ENCODE assay signal across 20 cellular contexts in genomic region chr7:157124655-157125054, GRCh38. TPM values are rescaled to one million over a fixed set of nuclear protein-coding genes. Genes with fewer than 3 reads are reported as not detected.
DNase-seq lines count a peak whose midpoint lies in the region; ATAC-seq and TF ChIP-seq lines count a peak whose summit lies in the region.
"Had no signal": no experiment of that assay in that cellular context is flagged by ENCODE, and none has a peak within 500 bp of the region (broad histone marks: within the 10 kb centered on the region; RNA-seq: fewer than 3 reads in every experiment).

No MANE protein-coding gene starts in this region.

- H3K27me3 ChIP-seq in fibroblast of lung (ENCODE audit: control insufficient read depth, insufficient read depth, low read length), result no peaks in the 10 kb centered on the region
- H3K27me3 ChIP-seq: MG63 had no signal

- H3K9me3 Mint-ChIP-seq in activated T-helper 1 cell treated with anti-CD3 and anti-CD28 coated beads, Interleukin-12 subunit alpha, Interleukin-12 subunit beta, Interleukin-2, Interleukin-4 antibody, amounts not matched to agents 30 ng/mL and 10 ng/mL and 1 ng/mL, durations not matched to agents 14 hours and 24 hours and 36 hours, result no peaks in the 10 kb centered on the region
- H3K9me3 Mint-ChIP-seq: T-helper 2 cell treated with Interferon-gamma antibody and Interleukin-4, amounts not matched to agents 5 μg/mL and 100 μg/mL, for 36 hours had no signal

- no peak for TF ChIP-seq CTCF in fibroblast of lung (conservative IDR thresholded peaks at IDR 0.05 in 1 of 2, IDR thresholded peaks at IDR 0.05 in 1 of 2; ENCODE audit: low read depth in 1 of 2, low read length in 2 of 2)

- DNase-seq in Daoy (ENCODE audit: low read depth) (peak; percentile 32), RKO (ENCODE audit: low spot score) (peak; percentile 32), fibroblast of lung (ENCODE audit: low read depth in 2 of 2) (peak in 1 of 2 donors; percentile 58), NCI-H69 (lab: John Stamatoyannopoulos, UW) (no peak), cortex of kidney (lab: John Stamatoyannopoulos, UW) (no peak)
- no peak for DNase-seq in activated T-helper 1 cell treated with anti-CD3 and anti-CD28 coated beads, Interleukin-12 subunit alpha, Interleukin-12 subunit beta, Interleukin-2, Interleukin-4 antibody, amounts not matched to agents 30 ng/mL and 10 ng/mL and 1 ng/mL, durations not matched to agents 14 hours and 24 hours and 36 hours (ENCODE audit: low spot score)
- DNase-seq: DMS53, Kasumi-1, MG63, NCI-H1105 treated with DMSO at 0.1 percent for 48 hours, NCI-H146, NCI-H1930, NCI-H2107, NCI-H446 treated with DMSO at 0.1 percent for 48 hours, SHP77 treated with DMSO at 0.1 percent for 48 hours, T-helper 1 cell had no signal

- no peak overlapping the region for H3K27ac Mint-ChIP-seq in activated T-helper 1 cell treated with anti-CD3 and anti-CD28 coated beads, Interleukin-12 subunit alpha, Interleukin-12 subunit beta, Interleukin-2, Interleukin-4 antibody, amounts not matched to agents 30 ng/mL and 10 ng/mL and 1 ng/mL, durations not matched to agents 14 hours and 24 hours and 36 hours
- H3K27ac Mint-ChIP-seq: T-helper 2 cell treated with Interferon-gamma antibody and Interleukin-4, amounts not matched to agents 5 μg/mL and 100 μg/mL, for 36 hours had no signal

- H3K4me3 Mint-ChIP-seq in activated T-helper 1 cell treated with anti-CD3 and anti-CD28 coated beads, Interleukin-12 subunit alpha, Interleukin-12 subunit beta, Interleukin-2, Interleukin-4 antibody, amounts not matched to agents 30 ng/mL and 10 ng/mL and 1 ng/mL, durations not matched to agents 14 hours and 24 hours and 36 hours, result no peak overlapping the region
- H3K4me3 Mint-ChIP-seq: T-helper 2 cell treated with Interferon-gamma antibody and Interleukin-4, amounts not matched to agents 5 μg/mL and 100 μg/mL, for 36 hours had no signal

- no peak overlapping the region for H3K27ac ChIP-seq in fibroblast of lung (ENCODE audit: insufficient read depth, low read length)
- H3K27ac ChIP-seq: A549 had no signal

- no peaks in the 10 kb centered on the region for H4K20me1 ChIP-seq in fibroblast of lung (ENCODE audit: control insufficient read depth, extremely low read depth, insufficient read depth, low read length)

- no peak overlapping the region for H3K4me3 ChIP-seq in fibroblast of lung (replicated peaks in 1 of 4; ENCODE audit: control extremely low read depth in 1 of 4, insufficient read depth in 1 of 4, low read depth in 3 of 4, low read length in 4 of 4)
- H3K4me3 ChIP-seq: A549, MG63 had no signal

- H2AFZ ChIP-seq in fibroblast of lung (ENCODE audit: low read length), result peak overlapping the region; percentile 59

- H3K9ac ChIP-seq in fibroblast of lung (ENCODE audit: insufficient read depth, low read length), result no peak overlapping the region

- no peaks in the 10 kb centered on the region for H3K4me1 Mint-ChIP-seq in activated T-helper 1 cell treated with anti-CD3 and anti-CD28 coated beads, Interleukin-12 subunit alpha, Interleukin-12 subunit beta, Interleukin-2, Interleukin-4 antibody, amounts not matched to agents 30 ng/mL and 10 ng/mL and 1 ng/mL, durations not matched to agents 14 hours and 24 hours and 36 hours (ENCODE audit: low read depth)

- intact Hi-C loops in activated T-helper 1 cell treated with anti-CD3 and anti-CD28 coated beads, Interleukin-12 subunit alpha, Interleukin-12 subunit beta, Interleukin-2, Interleukin-4 antibody, amounts not matched to agents 30 ng/mL and 10 ng/mL and 1 ng/mL, durations not matched to agents 14 hours and 24 hours and 36 hours (cut with micrococcal nuclease), result no loop called here

- no peaks in the 10 kb centered on the region for H3K36me3 ChIP-seq in fibroblast of lung (ENCODE audit: control insufficient read depth, insufficient read depth, low read length)
- H3K36me3 ChIP-seq: MG63 had no signal

- H3K79me2 ChIP-seq in fibroblast of lung (ENCODE audit: control insufficient read depth, insufficient read depth, low read length), result no peaks in the 10 kb centered on the region

- H3K4me2 ChIP-seq in fibroblast of lung (ENCODE audit: extremely low read depth, insufficient read depth, low read length), result no peak overlapping the region
- H3K4me2 ChIP-seq: A549 had no signal

- no peaks in the 10 kb centered on the region for H3K36me3 Mint-ChIP-seq in activated T-helper 1 cell treated with anti-CD3 and anti-CD28 coated beads, Interleukin-12 subunit alpha, Interleukin-12 subunit beta, Interleukin-2, Interleukin-4 antibody, amounts not matched to agents 30 ng/mL and 10 ng/mL and 1 ng/mL, durations not matched to agents 14 hours and 24 hours and 36 hours (ENCODE audit: low read depth)

- H3K27me3 Mint-ChIP-seq in activated T-helper 1 cell treated with anti-CD3 and anti-CD28 coated beads, Interleukin-12 subunit alpha, Interleukin-12 subunit beta, Interleukin-2, Interleukin-4 antibody, amounts not matched to agents 30 ng/mL and 10 ng/mL and 1 ng/mL, durations not matched to agents 14 hours and 24 hours and 36 hours (ENCODE audit: insufficient read depth), result no peaks in the 10 kb centered on the region

- H3K4me1 ChIP-seq in fibroblast of lung (ENCODE audit: control insufficient read depth, extremely low read depth, insufficient read depth, low read length), result no peaks in the 10 kb centered on the region
- H3K4me1 ChIP-seq: A549 had no signal

- ATAC-seq in HG03135 (IDR thresholded peaks at IDR 0.05; ENCODE audit: unreplicated experiment), result no peak
- ATAC-seq: A549, Panc1 had no signal

- no peaks in the 10 kb centered on the region for H3K9me3 ChIP-seq in fibroblast of lung (ENCODE audit: control insufficient read depth, insufficient read depth, low read depth, low read length)
- H3K9me3 ChIP-seq: A549, MG63 had no signal

RNA-seq across cellular contexts. Expression of gene UBE3C, which starts 14.1 kb away (rescaled TPM):
- total RNA-seq in Daoy (2014; rRNA removed; shearing (Covaris generic)), result 114 and 115 TPM in 2 replicates
- 75.5 and 91.0 TPM in 2 replicates for total RNA-seq in fibroblast of lung
- 76.2 and 76.3 TPM in 2 replicates for polyA plus RNA-seq in fibroblast of lung
- polyA plus RNA-seq in fibroblast of lung (2012), result 45.2 and 46.8 TPM in 2 replicates
- polyA minus RNA-seq in fibroblast of lung (ENCODE audit: low replicate concordance), result 44.7 and 61.3 TPM in 2 replicates
- total RNA-seq in activated T-helper 1 cell treated with anti-CD3 and anti-CD28 coated beads, Interleukin-12 subunit alpha, Interleukin-12 subunit beta, Interleukin-2, Interleukin-4 antibody, amounts not matched to agents 30 ng/mL and 10 ng/mL and 1 ng/mL, durations not matched to agents 14 hours and 24 hours and 36 hours, result 91.5 and 95.8 TPM in 2 replicates

Comparison
In these comparisons a context has a peak if more than half of its experiments do, and no peak if none do; other contexts are left out.
1. DNase-seq: peak in Daoy (single experiment) and RKO (single experiment); none in activated T-helper 1 cell treated with anti-CD3 and anti-CD28 coated beads, Interleukin-12 subunit alpha, Interleukin-12 subunit beta, Interleukin-2, Interleukin-4 antibody, amounts not matched to agents 30 ng/mL and 10 ng/mL and 1 ng/mL, durations not matched to agents 14 hours and 24 hours and 36 hours (single experiment), NCI-H69 (single experiment) and cortex of kidney (single experiment).